Comparison of ENCODE assay signal across 8 cellular contexts in the genomic region with DNA sequence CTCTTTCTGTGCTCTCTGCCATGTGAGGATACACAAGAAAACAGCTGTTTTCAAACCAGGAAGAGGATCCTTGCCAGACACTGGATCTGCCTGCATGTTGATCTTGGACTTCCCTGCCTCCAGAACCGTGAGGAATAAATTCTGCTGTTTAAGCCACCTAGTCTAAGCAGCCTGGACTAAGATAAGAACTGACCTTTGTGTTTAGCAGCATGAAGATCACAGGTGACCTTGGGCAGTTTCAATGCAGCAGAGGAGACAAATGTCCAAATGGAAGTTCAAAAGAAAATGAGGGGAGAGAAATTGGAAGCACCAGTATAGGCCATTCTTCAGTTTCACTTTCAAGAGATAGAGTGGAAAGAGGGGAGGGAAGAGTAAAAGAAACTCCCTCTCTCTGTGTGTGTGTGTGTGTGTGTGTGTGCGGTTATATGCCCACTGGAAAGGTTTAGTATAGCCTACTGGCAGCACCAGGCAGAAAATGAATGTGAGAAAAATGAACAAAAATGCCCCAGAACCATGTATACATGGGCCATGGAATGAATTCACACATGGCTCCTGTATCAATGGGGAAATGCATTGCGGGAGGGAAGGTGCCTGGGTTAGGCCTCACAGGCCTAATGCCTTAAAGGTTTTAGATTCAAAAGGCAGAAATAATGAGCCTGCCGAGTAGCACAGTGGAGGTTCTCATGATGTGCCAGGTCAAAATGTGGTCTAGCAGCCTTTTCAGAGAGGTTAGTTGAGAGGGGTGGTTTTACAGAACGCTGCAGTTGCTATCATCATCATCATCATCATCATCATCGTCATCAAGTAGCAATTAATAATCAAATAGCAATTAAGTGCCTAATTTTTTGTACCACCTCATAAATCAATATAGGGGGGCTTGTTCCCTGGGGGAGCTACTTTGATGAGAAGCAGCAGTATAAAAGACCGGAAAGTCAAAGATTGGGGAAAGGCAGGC. TPM values are rescaled to one million over a fixed set of nuclear protein-coding genes. Genes with fewer than 3 reads are reported as not detected.
DNase-seq lines count a peak whose midpoint lies in the region; TF ChIP-seq lines count a peak whose summit lies in the region.

No MANE protein-coding gene starts in this region.

- intact Hi-C loops in CD4-positive, alpha-beta memory T cell (cut with micrococcal nuclease): loop anchor here (5.0 to 10.0 kb wide), 4 partner anchors 37 to 302 kb away; a partner anchor contains a TSS

- no peak overlapping the region for H3K27ac ChIP-seq in CD4-positive, alpha-beta memory T cell (ENCODE audit: low read depth, low read length)

- no peaks in the 10 kb centered on the region for H3K9me3 Mint-ChIP-seq in type B pancreatic cell
- no peaks in the 10 kb centered on the region for H3K9me3 Mint-ChIP-seq in CD4-positive, alpha-beta memory T cell
- no peaks in the 10 kb centered on the region for H3K9me3 Mint-ChIP-seq in activated T-cell treated with anti-CD3 and anti-CD28 coated beads, Interleukin-2, amount 50 U/mL, for 24 hours

- H3K36me3 Mint-ChIP-seq in type B pancreatic cell: no peaks in the 10 kb centered on the region
- H3K36me3 Mint-ChIP-seq in CD4-positive, alpha-beta memory T cell: no peaks in the 10 kb centered on the region
- peaks cover 10% of the 10 kb centered on the region for H3K36me3 Mint-ChIP-seq in activated T-cell treated with anti-CD3 and anti-CD28 coated beads, Interleukin-2, amount 50 U/mL, for 24 hours (ENCODE audit: low read depth)

- no peaks in the 10 kb centered on the region for H3K27me3 Mint-ChIP-seq in type B pancreatic cell
- no peaks in the 10 kb centered on the region for H3K27me3 Mint-ChIP-seq in CD4-positive, alpha-beta memory T cell
- no peaks in the 10 kb centered on the region for H3K27me3 Mint-ChIP-seq in activated T-cell treated with anti-CD3 and anti-CD28 coated beads, Interleukin-2, amount 50 U/mL, for 24 hours

- peaks cover 31% of the 10 kb centered on the region for H3K4me1 ChIP-seq in CD4-positive, alpha-beta memory T cell (ENCODE audit: insufficient read depth, low read length)

- H3K4me3 Mint-ChIP-seq in type B pancreatic cell: no peak overlapping the region
- H3K4me3 Mint-ChIP-seq in CD4-positive, alpha-beta memory T cell: no peak overlapping the region
- H3K4me3 Mint-ChIP-seq in activated T-cell treated with anti-CD3 and anti-CD28 coated beads, Interleukin-2, amount 50 U/mL, for 24 hours: no peak overlapping the region

- DNase-seq in GM12864 (ENCODE audit: low read depth) (no peak), NB4 (ENCODE audit: low read depth) (peak; percentile 43), epithelial cell of proximal tubule (ENCODE audit: low read depth) (no peak), retinal pigment epithelial cell (ENCODE audit: low read depth) (no peak), type B pancreatic cell (ENCODE audit: extremely low spot score, unreplicated experiment) (no peak), HCEC 1CT (no peak)
- no peak for DNase-seq in CD4-positive, alpha-beta memory T cell
- DNase-seq in activated T-cell treated with anti-CD3 and anti-CD28 coated beads, Interleukin-2, amount 50 U/mL, for 24 hours: no peak

- H3K36me3 ChIP-seq in CD4-positive, alpha-beta memory T cell (ENCODE audit: insufficient read depth, low read length): no peaks in the 10 kb centered on the region

- CTCF ChIA-PET in CD4-positive, alpha-beta memory T cell (lab: Charles Lee; ENCODE audit: partially characterized antibody): no interaction called here

- no peak overlapping the region for H3K27ac Mint-ChIP-seq in type B pancreatic cell
- H3K27ac Mint-ChIP-seq in CD4-positive, alpha-beta memory T cell: no peak overlapping the region
- H3K27ac Mint-ChIP-seq in activated T-cell treated with anti-CD3 and anti-CD28 coated beads, Interleukin-2, amount 50 U/mL, for 24 hours: no peak overlapping the region

- no peaks in the 10 kb centered on the region for H3K9me3 ChIP-seq in CD4-positive, alpha-beta memory T cell (ENCODE audit: control insufficient read depth in 1 of 2, low read length in 2 of 2)

- POLR2A ChIA-PET in CD4-positive, alpha-beta memory T cell (lab: Charles Lee; ENCODE audit: partially characterized antibody): no interaction called here

- TF ChIP-seq CTCF in GM12864 (IDR thresholded peaks at IDR 0.05; ENCODE audit: low read depth, low read length, missing control alignments) (no peak), NB4 (IDR thresholded peaks at IDR 0.05; ENCODE audit: low read depth, low read length) (no peak), epithelial cell of proximal tubule (conservative IDR thresholded peaks at IDR 0.05; ENCODE audit: low read depth, low read length) (no peak), retinal pigment epithelial cell (conservative IDR thresholded peaks at IDR 0.05; ENCODE audit: low read depth, low read length) (no peak), type B pancreatic cell (conservative IDR thresholded peaks at IDR 0.05) (no peak)

- no peaks in the 10 kb centered on the region for H3K27me3 ChIP-seq in CD4-positive, alpha-beta memory T cell (ENCODE audit: insufficient read depth, low read length)

- no peak for TF ChIP-seq POLR2A in NB4 (IDR thresholded peaks at IDR 0.05; ENCODE audit: extremely low read depth, insufficient read length)

- H3K4me1 Mint-ChIP-seq in type B pancreatic cell (ENCODE audit: unreplicated experiment): peaks cover 12% of the 10 kb centered on the region
- H3K4me1 Mint-ChIP-seq in CD4-positive, alpha-beta memory T cell: peaks cover 27 to 40% (median 32%) of the 10 kb centered on the region in 4 donors
- peaks cover 44% of the 10 kb centered on the region for H3K4me1 Mint-ChIP-seq in activated T-cell treated with anti-CD3 and anti-CD28 coated beads, Interleukin-2, amount 50 U/mL, for 24 hours (ENCODE audit: low read depth)

- H3K4me3 ChIP-seq in GM12864 (ENCODE audit: low read depth, low read length): peak overlapping the region; percentile 97
- H3K4me3 ChIP-seq in NB4 (ENCODE audit: low read depth, low read length): peak overlapping the region; percentile 65
- H3K4me3 ChIP-seq in epithelial cell of proximal tubule (ENCODE audit: low read depth, low read length): peak overlapping the region; percentile 88
- H3K4me3 ChIP-seq in retinal pigment epithelial cell (ENCODE audit: low read length): peak overlapping the region; percentile 63
- peak overlapping the region in 1 of 2 donors; percentile 61 for H3K4me3 ChIP-seq in CD4-positive, alpha-beta memory T cell (ENCODE audit: low read length in 2 of 2)

RNA-seq across cellular contexts. Expression of a gene that starts 1.1 kb away (rescaled TPM):
- total RNA-seq in epithelial cell of proximal tubule (11.6 and 11.7 TPM in 2 replicates), type B pancreatic cell (ENCODE audit: low replicate concordance) (36.9 and 43.0 TPM in 2 replicates)
- total RNA-seq in CD4-positive, alpha-beta memory T cell: 10 to 100 TPM; 10.1 to 11.3 TPM
- polyA plus RNA-seq in CD4-positive, alpha-beta memory T cell: 1 to 10 TPM; 5.1 TPM
